Comparison of ENCODE assay signal across 1 cellular context in genomic region chr6:54715990-54716389, GRCh38.
TF ChIP-seq lines count a peak whose summit lies in the region.

No MANE protein-coding gene starts in this region.

TF ChIP-seq in GM23338, 12 proteins besides CTCF, POLR2A, EP300 and RAD21 (continued from another document):
- TF ChIP-seq REST (IDR thresholded peaks at IDR 0.05; ENCODE audit: unreplicated experiment) (no peak), CREB1 (CRISPR knock-in tag; IDR thresholded peaks at IDR 0.05; ENCODE audit: low read depth) (no peak), NANOG (IDR thresholded peaks at IDR 0.05; ENCODE audit: borderline replicate concordance) (no peak), EZH2 (IDR thresholded peaks at IDR 0.05; ENCODE audit: low read depth, unreplicated experiment) (no peak), ETS1 (IDR thresholded peaks at IDR 0.05) (no peak), POLR2AphosphoS5 (IDR thresholded peaks at IDR 0.05; ENCODE audit: low read depth) (no peak), ZNF462 (CRISPR knock-in tag; IDR thresholded peaks at IDR 0.05) (no peak), EZH2phosphoT487 (IDR thresholded peaks at IDR 0.05; ENCODE audit: unreplicated experiment) (no peak), ZNF114 (CRISPR knock-in tag; IDR thresholded peaks at IDR 0.05) (no peak)
TF ChIP-seq in GM23338: peak in this region for 0.
